Comparison of ENCODE assay signal across 10 cellular contexts in the genomic region with DNA sequence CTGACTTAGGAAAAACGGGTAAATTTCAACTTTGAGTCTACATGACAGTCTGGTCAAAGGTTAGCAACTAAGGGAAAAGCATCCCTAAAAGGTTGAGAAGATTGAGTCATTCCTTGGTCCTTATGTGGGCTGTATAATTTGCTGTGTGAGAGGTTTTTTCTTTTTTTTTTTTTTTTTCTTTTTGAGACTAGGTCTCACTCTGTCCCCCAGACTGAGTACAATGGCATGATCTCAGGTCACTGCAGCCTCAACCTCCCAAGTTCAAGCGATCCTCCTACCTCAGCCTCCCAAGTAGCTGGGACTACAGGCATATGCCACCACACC.
DNase-seq lines count a peak whose midpoint lies in the region; ATAC-seq and TF ChIP-seq lines count a peak whose summit lies in the region.
"Had no signal": no experiment of that assay in that cellular context is flagged by ENCODE, and none has a peak within 500 bp of the region (broad histone marks: within the 10 kb centered on the region; RNA-seq: fewer than 3 reads in every experiment).

No MANE protein-coding gene starts in this region.

- no peak for ATAC-seq in DND-41 (ENCODE audit: insufficient read depth, low read depth)
- no peak for ATAC-seq in gastrocnemius medialis
- no peak for ATAC-seq in omental fat pad (ENCODE audit: low FRiP score)

- H3K9me3 ChIP-seq in DND-41 (ENCODE audit: insufficient read depth, low read length, severe bottlenecking): no peaks in the 10 kb centered on the region
- H3K9me3 ChIP-seq in PC-9 (ENCODE audit: insufficient read depth, low read depth): no peaks in the 10 kb centered on the region
- H3K9me3 ChIP-seq in effector memory CD4-positive, alpha-beta T cell (ENCODE audit: control insufficient read depth, low read length): no peaks in the 10 kb centered on the region
- no peaks in the 10 kb centered on the region for H3K9me3 ChIP-seq in gastrocnemius medialis
- H3K9me3 ChIP-seq: heart left ventricle had no signal

- H3K27ac ChIP-seq in DND-41 (ENCODE audit: low read length) (peak overlapping the region; percentile 85), PC-9 (peak overlapping the region; percentile 44), gastrocnemius medialis (peak overlapping the region; percentile 28 to 65 (median 44))
- H3K27ac ChIP-seq in effector memory CD4-positive, alpha-beta T cell (ENCODE audit: insufficient read depth, low read length, poor library complexity, severe bottlenecking): peak overlapping the region; percentile 11

- H3K9ac ChIP-seq in DND-41 (ENCODE audit: low read depth, low read length): peak overlapping the region; percentile 48; the same call in 1 of the 2 replicates

- no peaks in the 10 kb centered on the region for H3K9me2 ChIP-seq in PC-9 (ENCODE audit: insufficient read depth)

- H3K36me3 ChIP-seq in DND-41 (ENCODE audit: insufficient read depth, low read length) (no peaks in the 10 kb centered on the region), PC-9 (ENCODE audit: low read depth) (no peaks in the 10 kb centered on the region), gastrocnemius medialis (no peaks in the 10 kb centered on the region)
- no peaks in the 10 kb centered on the region for H3K36me3 ChIP-seq in effector memory CD4-positive, alpha-beta T cell (ENCODE audit: control insufficient read depth, insufficient read depth, low read length)
- H3K36me3 ChIP-seq: heart left ventricle had no signal

- CTCF ChIA-PET in PC-9 (lab: Charles Lee): no interaction called here

- peaks cover 24% of the 10 kb centered on the region; the same call in 1 of the 2 replicates for H3F3A ChIP-seq in PC-9 (ENCODE audit: insufficient read depth, low read depth)

- H3K4me1 ChIP-seq in DND-41 (ENCODE audit: insufficient read depth, low read length) (peaks cover 45% of the 10 kb centered on the region), PC-9 (replicated peaks; ENCODE audit: insufficient read depth) (peaks cover 18% of the 10 kb centered on the region), gastrocnemius medialis (peaks cover 29 to 41% of the 10 kb centered on the region in 2 donors)
- H3K4me1 ChIP-seq in effector memory CD4-positive, alpha-beta T cell (ENCODE audit: control insufficient read depth, insufficient read depth, low read length, poor library complexity, severe bottlenecking): peaks cover 21% of the 10 kb centered on the region

- intact Hi-C loops in PC-9 (cut with micrococcal nuclease; ENCODE audit: unreplicated experiment): no loop called here
- intact Hi-C loops in gastrocnemius medialis (cut with DNase I; ENCODE audit: low total_unique reads): no loop called here

- TF ChIP-seq CTCF in DND-41 (IDR thresholded peaks at IDR 0.05; ENCODE audit: borderline replicate concordance, extremely low read depth, low read length, poor library complexity, severe bottlenecking) (no peak), PC-9 (conservative IDR thresholded peaks at IDR 0.05) (no peak), gastrocnemius medialis (IDR thresholded peaks at IDR 0.05 in 4 of 5, conservative IDR thresholded peaks at IDR 0.05 in 1 of 5) (no peak), omental fat pad (IDR thresholded peaks at IDR 0.05) (no peak)

- no TSS peak for BruUV-seq in PC-9 (replicated peaks; lab: Mats Ljungman, UMichigan)

- H3K79me2 ChIP-seq in DND-41 (ENCODE audit: insufficient read depth, low read length): peaks cover 28% of the 10 kb centered on the region
- H3K79me2 ChIP-seq in PC-9 (ENCODE audit: low read depth): peaks cover 43% of the 10 kb centered on the region

- no peak overlapping the region for H2AFZ ChIP-seq in DND-41 (ENCODE audit: low read depth, low read length)
- H2AFZ ChIP-seq in PC-9: no peak overlapping the region

- POLR2A ChIA-PET in PC-9 (lab: Charles Lee; ENCODE audit: unreplicated experiment): no interaction called here

- no peak for DNase-seq in DND-41
- DNase-seq in PC-9: no peak
- no peak for DNase-seq in effector memory CD4-positive, alpha-beta T cell
- no peak for DNase-seq in gastrocnemius medialis
- no peak for DNase-seq in NCI-H82 (lab: John Stamatoyannopoulos, UW)
- no peak for DNase-seq in GM19240 (ENCODE audit: insufficient read length, low spot score)
- DNase-seq in omental fat pad (ENCODE audit: low spot score): no peak
- no peak for DNase-seq in NCI-H187 (lab: John Stamatoyannopoulos, UW)
- DNase-seq: heart left ventricle, T-helper 9 cell had no signal

- H3K4me3 ChIP-seq in DND-41 (ENCODE audit: low read depth in 1 of 2, low read length in 2 of 2) (no peak overlapping the region), PC-9 (no peak overlapping the region), gastrocnemius medialis (no peak overlapping the region)
- no peak overlapping the region for H3K4me3 ChIP-seq in effector memory CD4-positive, alpha-beta T cell (ENCODE audit: insufficient read depth, low read depth, low read length, poor library complexity, severe bottlenecking)
- H3K4me3 ChIP-seq: heart left ventricle had no signal

- H4K20me1 ChIP-seq in DND-41 (ENCODE audit: insufficient read depth, low read length): no peaks in the 10 kb centered on the region
- H4K20me1 ChIP-seq in PC-9 (ENCODE audit: insufficient read depth): 0 out of 2 replicates have a peak, but pooled peaks cover under 1% of the 10 kb centered on the region

- no peak for TF ChIP-seq POLR2A in gastrocnemius medialis (IDR thresholded peaks at IDR 0.05)

- H3K4me2 ChIP-seq in DND-41 (ENCODE audit: insufficient read depth, low read length): peak overlapping the region; percentile 57
- H3K4me2 ChIP-seq in PC-9: no peak overlapping the region

- H3K27me3 ChIP-seq in DND-41 (ENCODE audit: insufficient read depth, low read length, poor library complexity) (no peaks in the 10 kb centered on the region), PC-9 (ENCODE audit: insufficient read depth, low read depth) (no peaks in the 10 kb centered on the region), gastrocnemius medialis (no peaks in the 10 kb centered on the region)
- no peaks in the 10 kb centered on the region for H3K27me3 ChIP-seq in effector memory CD4-positive, alpha-beta T cell (replicated peaks; ENCODE audit: control insufficient read depth, insufficient read depth, low read length, poor library complexity, severe bottlenecking)
- H3K27me3 ChIP-seq: heart left ventricle had no signal

- in situ Hi-C loops in gastrocnemius medialis (cut with MboI; ENCODE audit: low sequenced_read_pairs in 4 of 4): no loop called here

Comparison
In these comparisons a context has a peak if more than half of its experiments do, and no peak if none do; other contexts are left out.
1. H3K27ac ChIP-seq: peak in every context shown above with its lines; median percentile 85 in DND-41; 44 in PC-9; 44 in gastrocnemius medialis; 11 in effector memory CD4-positive, alpha-beta T cell.